ENCODE assay signal across 13 cellular contexts in the genomic region with DNA sequence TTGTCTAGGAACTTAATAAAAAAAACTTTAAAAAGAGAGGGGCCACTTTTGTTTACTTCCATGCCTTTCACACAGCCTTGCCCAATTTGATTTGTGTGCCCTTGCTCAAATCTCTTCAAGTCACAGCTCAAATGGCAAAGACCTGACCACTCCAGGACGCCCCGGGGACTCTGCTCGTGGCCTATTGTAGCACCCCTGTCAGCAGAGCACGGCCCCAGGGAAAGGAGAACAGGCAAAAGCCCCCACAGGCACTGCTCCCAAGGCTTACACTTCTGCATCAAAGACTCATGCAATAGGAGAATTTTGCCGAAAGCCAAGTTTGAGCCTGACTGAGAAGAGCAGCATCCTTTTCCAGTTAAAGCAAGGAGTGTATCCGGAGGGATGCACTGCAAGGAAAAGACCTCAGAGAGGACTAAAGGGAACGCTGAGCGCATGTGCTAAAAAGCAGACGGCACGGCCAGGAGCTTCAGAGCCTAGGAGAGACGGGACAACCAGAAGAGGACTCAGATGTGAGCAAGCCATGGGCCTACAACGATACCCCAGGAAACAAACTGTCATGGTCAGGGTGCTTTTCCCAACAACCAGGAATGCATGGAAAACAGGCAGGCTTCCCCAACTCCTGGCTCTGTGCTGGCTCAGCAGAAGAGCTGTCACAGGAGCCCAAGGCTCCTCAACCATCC. TPM values are rescaled to one million over a fixed set of nuclear protein-coding genes. Genes with fewer than 3 reads are reported as not detected.
A peak's percentile ranks its signal among the peaks of the same experiment; 100 is the strongest.
DNase-seq lines count a peak whose midpoint lies in the region; TF ChIP-seq lines count a peak whose summit lies in the region.
"Had no signal": no experiment of that assay in that cellular context is flagged by ENCODE, and none has a peak within 500 bp of the region (broad histone marks: within the 10 kb centered on the region; RNA-seq: fewer than 3 reads in every experiment).

No MANE protein-coding gene starts in this region.

- no peaks in the 10 kb centered on the region for H3K27me3 ChIP-seq in ascending aorta
- no peaks in the 10 kb centered on the region for H3K27me3 ChIP-seq in stomach
- H3K27me3 ChIP-seq in breast epithelium, result no peaks in the 10 kb centered on the region
- H3K27me3 ChIP-seq in dorsolateral prefrontal cortex, result no peaks in the 10 kb centered on the region
- H3K27me3 ChIP-seq: SJSA1, spleen had no signal

- no peak for TF ChIP-seq POLR2A in stomach (IDR thresholded peaks at IDR 0.05)
- no peak for TF ChIP-seq POLR2A in breast epithelium (IDR thresholded peaks at IDR 0.05)

- H3K4me3 ChIP-seq in HEK293 (ENCODE audit: low read depth, low read length) (no peak overlapping the region), ascending aorta (peak overlapping the region; percentile 6 to 35), mesodermal cell (ENCODE audit: extremely low read depth, insufficient read depth, low read length, poor library complexity, severe bottlenecking) (no peak overlapping the region), stomach (peak overlapping the region in 3 of 4 donors; percentile 1 to 11 (median 5)), breast epithelium (peak overlapping the region in 1 of 3 donors; percentile 29), dorsolateral prefrontal cortex (peak overlapping the region in 21 of 59 donors; percentile 1 to 38 (median 21))
- H3K4me3 ChIP-seq: SJSA1, spleen had no signal

- POLR2A ChIA-PET in HEK293 (lab: Yijun Ruan, JAX), result no interaction called here

- CTCF ChIA-PET in HEK293 (lab: Yijun Ruan, JAX), result interaction anchor here (0.6 to 2.1 kb wide), 6 partner anchors 9 to 392 kb away, joined by 3 to 6 read pairs (median 4); no protein-coding TSS in a partner anchor

- no peak for TF ChIP-seq EP300 in stomach (IDR thresholded peaks at IDR 0.05)

- 77 to 78% methylated on average over 12 of the region's 12 CpGs for WGBS in mesodermal cell (ENCODE audit: insufficient coverage in 2 of 2), 2 experiments
- WGBS in stomach, 5 donors, result 52 to 66% (median 56%) methylated on average over 12 of the region's 12 CpGs

- peaks cover 52% of the 10 kb centered on the region for H3K4me1 ChIP-seq in HEK293 (ENCODE audit: control insufficient read depth, insufficient read depth, low read length)
- peaks cover 18 to 82% of the 10 kb centered on the region in 2 donors for H3K4me1 ChIP-seq in ascending aorta
- H3K4me1 ChIP-seq in mesodermal cell (ENCODE audit: control insufficient read depth, insufficient read depth, low read length, poor library complexity, severe bottlenecking), result peaks cover 37% of the 10 kb centered on the region
- H3K4me1 ChIP-seq in stomach, result peaks cover 65 to 100% (median 85%) of the 10 kb centered on the region in 4 donors
- peaks cover 3 to 47% of the 10 kb centered on the region in 2 donors for H3K4me1 ChIP-seq in breast epithelium

- no peak overlapping the region for H3K27ac ChIP-seq in HEK293 (ENCODE audit: extremely low read depth, low read depth, low read length)
- H3K27ac ChIP-seq in ascending aorta, result peak overlapping the region; percentile 61 to 68
- H3K27ac ChIP-seq in mesodermal cell (ENCODE audit: low read depth, low read length, severe bottlenecking), result peak overlapping the region; percentile 26
- peak overlapping the region in 2 of 5 donors; percentile 61 to 64 for H3K27ac ChIP-seq in stomach
- no peak overlapping the region for H3K27ac ChIP-seq in breast epithelium
- peak overlapping the region in 12 of 59 donors; percentile 6 to 71 (median 18) for H3K27ac ChIP-seq in dorsolateral prefrontal cortex
- H3K27ac ChIP-seq: SJSA1 had no signal

- TF ChIP-seq CTCF in HEK293 (tag by site-specific recombination; IDR thresholded peaks at IDR 0.05) (no peak), ascending aorta (IDR thresholded peaks at IDR 0.05) (no peak), stomach (IDR thresholded peaks at IDR 0.05) (no peak), breast epithelium (IDR thresholded peaks at IDR 0.05) (no peak), dorsolateral prefrontal cortex (IDR thresholded peaks at IDR 0.05 in 54 of 56, conservative IDR thresholded peaks at IDR 0.05 in 2 of 56; ENCODE audit: low read depth in 1 of 56, partially characterized antibody in 56 of 56) (no peak)

- H3K36me3 ChIP-seq in HEK293 (ENCODE audit: control insufficient read depth in 2 of 2, insufficient read depth in 1 of 2, low read length in 2 of 2) (peaks cover 0 to 5% of the 10 kb centered on the region in 2 experiments; a peak in 2 of 3 replicates), ascending aorta (no peaks in the 10 kb centered on the region), mesodermal cell (ENCODE audit: control insufficient read depth, insufficient read depth, low read length) (peaks cover 4% of the 10 kb centered on the region), stomach (no peaks in the 10 kb centered on the region), breast epithelium (no peaks in the 10 kb centered on the region)

- no peak for DNase-seq in ascending aorta (ENCODE audit: low spot score in 2 of 2)
- no peak for DNase-seq in stomach
- no peak for DNase-seq in glomerular visceral epithelial cell (ENCODE audit: extremely low spot score)
- DNase-seq in breast epithelium (ENCODE audit: low spot score in 2 of 2), result no peak
- no peak for DNase-seq in dorsolateral prefrontal cortex
- DNase-seq: activated CD4-positive, alpha-beta T cell treated with anti-CD3 and anti-CD28 coated beads, Interleukin-2, amount 50 U/mL, for 4 hours; activated naive CD4-positive, alpha-beta T cell treated with Interleukin-2 at 50 U/mL for 16 hours; DMS153; NCI-H446 treated with DMSO at 0.1 percent for 48 hours; spleen had no signal

- intact Hi-C loops in ascending aorta (cut with DNase I) (loop anchor here (5.0 kb wide), 1 partner anchor 80 kb away; no protein-coding TSS in a partner anchor), stomach (cut with DNase I; ENCODE audit: low total_unique reads) (loop anchor here (10.0 kb wide), 1 partner anchor 178 kb away; no protein-coding TSS in a partner anchor), breast epithelium (cut with DNase I; ENCODE audit: low total_unique reads) (no loop called here), dorsolateral prefrontal cortex (cut with DNase I) (no loop called here)

- H3K9me3 ChIP-seq in HEK293 (ENCODE audit: control insufficient read depth, insufficient read depth, low read depth, low read length), result no peaks in the 10 kb centered on the region
- H3K9me3 ChIP-seq in ascending aorta, result no peaks in the 10 kb centered on the region
- H3K9me3 ChIP-seq in mesodermal cell (ENCODE audit: control insufficient read depth, low read length), result no peaks in the 10 kb centered on the region
- no peaks in the 10 kb centered on the region for H3K9me3 ChIP-seq in stomach
- H3K9me3 ChIP-seq in breast epithelium, result no peaks in the 10 kb centered on the region
- H3K9me3 ChIP-seq: SJSA1, spleen had no signal

TF ChIP-seq in HEK293, 187 proteins besides CTCF, POLR2A, EP300 and RAD21 (continues in another document):
- no peak for TF ChIP-seq ZBTB48 (tag by site-specific recombination; IDR thresholded peaks at IDR 0.05)
- TF ChIP-seq ZSCAN30 (tag by site-specific recombination; IDR thresholded peaks at IDR 0.05), result no peak
- no peak for TF ChIP-seq ZBTB7A (tag by site-specific recombination; IDR thresholded peaks at IDR 0.05; ENCODE audit: low read depth)
- TF ChIP-seq, protein P1, sequence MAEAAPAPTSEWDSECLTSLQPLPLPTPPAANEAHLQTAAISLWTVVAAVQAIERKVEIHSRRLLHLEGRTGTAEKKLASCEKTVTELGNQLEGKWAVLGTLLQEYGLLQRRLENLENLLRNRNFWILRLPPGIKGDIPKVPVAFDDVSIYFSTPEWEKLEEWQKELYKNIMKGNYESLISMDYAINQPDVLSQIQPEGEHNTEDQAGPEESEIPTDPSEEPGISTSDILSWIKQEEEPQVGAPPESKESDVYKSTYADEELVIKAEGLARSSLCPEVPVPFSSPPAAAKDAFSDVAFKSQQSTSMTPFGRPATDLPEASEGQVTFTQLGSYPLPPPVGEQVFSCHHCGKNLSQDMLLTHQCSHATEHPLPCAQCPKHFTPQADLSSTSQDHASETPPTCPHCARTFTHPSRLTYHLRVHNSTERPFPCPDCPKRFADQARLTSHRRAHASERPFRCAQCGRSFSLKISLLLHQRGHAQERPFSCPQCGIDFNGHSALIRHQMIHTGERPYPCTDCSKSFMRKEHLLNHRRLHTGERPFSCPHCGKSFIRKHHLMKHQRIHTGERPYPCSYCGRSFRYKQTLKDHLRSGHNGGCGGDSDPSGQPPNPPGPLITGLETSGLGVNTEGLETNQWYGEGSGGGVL (tag by site-specific recombination; IDR thresholded peaks at IDR 0.05), result no peak
- TF ChIP-seq ZNF324 (tag by site-specific recombination; IDR thresholded peaks at IDR 0.05), result no peak
- peak; percentile 24; the same call in 1 of the 2 replicates for TF ChIP-seq PRDM1 (tag by site-specific recombination; IDR thresholded peaks at IDR 0.05)
- 0 out of 2 replicates have a peak, but pooled peaks have one; percentile 35 for TF ChIP-seq IKZF3 (tag by site-specific recombination; IDR thresholded peaks at IDR 0.05)
- 0 out of 2 replicates have a peak, but pooled peaks have one; percentile 16 for TF ChIP-seq GLIS1 (tag by site-specific recombination; IDR thresholded peaks at IDR 0.05)
- TF ChIP-seq ZNF707 (tag by site-specific recombination; IDR thresholded peaks at IDR 0.05), result no peak
- TF ChIP-seq ZNF585B (tag by site-specific recombination; IDR thresholded peaks at IDR 0.05), result no peak
- TF ChIP-seq ZFP3 (tag by site-specific recombination; IDR thresholded peaks at IDR 0.05; ENCODE audit: low read depth), result no peak
- TF ChIP-seq ZNF600 (tag by site-specific recombination; IDR thresholded peaks at IDR 0.05), result peak; percentile 89
- TF ChIP-seq, protein P2, sequence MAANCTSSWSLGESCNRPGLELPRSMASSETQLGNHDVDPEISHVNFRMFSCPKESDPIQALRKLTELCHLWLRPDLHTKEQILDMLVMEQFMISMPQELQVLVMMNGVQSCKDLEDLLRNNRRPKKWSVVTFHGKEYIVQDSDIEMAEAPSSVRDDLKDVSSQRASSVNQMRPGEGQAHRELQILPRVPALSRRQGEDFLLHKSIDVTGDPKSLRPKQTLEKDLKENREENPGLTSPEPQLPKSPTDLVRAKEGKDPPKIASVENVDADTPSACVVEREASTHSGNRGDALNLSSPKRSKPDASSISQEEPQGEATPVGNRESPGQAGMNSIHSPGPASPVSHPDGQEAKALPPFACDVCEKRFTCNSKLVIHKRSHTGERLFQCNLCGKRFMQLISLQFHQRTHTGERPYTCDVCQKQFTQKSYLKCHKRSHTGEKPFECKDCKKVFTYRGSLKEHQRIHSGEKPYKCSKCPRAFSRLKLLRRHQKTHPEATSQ (tag by site-specific recombination; IDR thresholded peaks at IDR 0.05), result no peak
- TF ChIP-seq ZNF311 (tag by site-specific recombination; IDR thresholded peaks at IDR 0.05; ENCODE audit: borderline replicate concordance), result no peak

RNA-seq across cellular contexts. Expression of gene CREBBP, which starts 8.2 kb away (rescaled TPM):
- total RNA-seq in ascending aorta (73.7 TPM), stomach (100 to 1,000 TPM in 2 of 5 donors, 10 to 100 TPM in 3; 75.5 to 116 (median 91.1) TPM), breast epithelium (10 to 100 TPM; 61.6 to 82.6 (median 69.5) TPM), dorsolateral prefrontal cortex (100 to 1,000 TPM in 50 of 120 experiments, 10 to 100 TPM in 70; 67.1 to 131 (median 97.4) TPM)
- 22.1 TPM for polyA plus RNA-seq in mesodermal cell (2013, experiment 1 of 2)
- polyA plus RNA-seq in mesodermal cell (2013, experiment 2 of 2), result 23.2 TPM
- polyA plus RNA-seq in stomach, result 1 to 10 TPM; 6.7 to 9.3 (median 6.8) TPM

Comparison
In these comparisons a context has a peak if more than half of its experiments do, and no peak if none do; other contexts are left out.
1. H3K27ac ChIP-seq: peak in ascending aorta (2 of 2) and mesodermal cell (single experiment); none in HEK293 (single experiment) and breast epithelium (0 of 2).
2. H3K4me3 ChIP-seq: peak in ascending aorta (2 of 2) and stomach (3 of 4); none in HEK293 (single experiment) and mesodermal cell (single experiment).
3. intact Hi-C loops: an anchor here in ascending aorta (5.0 kb wide) and stomach (10.0 kb wide); none called in breast epithelium and dorsolateral prefrontal cortex.